19 cellular contexts compared by ENCODE assay signal in genomic region chr3:24529210-24529609, GRCh38. TPM values are rescaled to one million over a fixed set of nuclear protein-coding genes. Genes with fewer than 3 reads are reported as not detected.
DNase-seq lines count a peak whose midpoint lies in the region; ATAC-seq and TF ChIP-seq lines count a peak whose summit lies in the region.
"Had no signal": no experiment of that assay in that cellular context is flagged by ENCODE, and none has a peak within 500 bp of the region (broad histone marks: within the 10 kb centered on the region; RNA-seq: fewer than 3 reads in every experiment).

No MANE protein-coding gene starts in this region.

- TF ChIP-seq CTCF in OCI-LY3 (IDR thresholded peaks at IDR 0.05; ENCODE audit: low read depth, low read length) = 0 out of 2 replicates have a peak, but pooled peaks have one; percentile 16
- TF ChIP-seq CTCF in foreskin keratinocyte (conservative IDR thresholded peaks at IDR 0.05) = peak; percentile 14
- TF ChIP-seq CTCF in liver (IDR thresholded peaks at IDR 0.05; ENCODE audit: low read depth, low read length, missing input control) = peak; percentile 20

- ATAC-seq in foreskin keratinocyte (no peak), GM19395 (IDR thresholded peaks at IDR 0.05; ENCODE audit: unreplicated experiment) (no peak)
- ATAC-seq: A549; CD8-positive, alpha-beta T cell; GM12878; GM23338 had no signal

- H3K4me3 ChIP-seq in OCI-LY3 (ENCODE audit: low read length) (no peak overlapping the region), liver (ENCODE audit: low read depth in 1 of 3, low read length in 3 of 3) (no peak overlapping the region)
- H3K4me3 ChIP-seq: A549, GM12878, GM23338 had no signal

- DNase-seq in foreskin keratinocyte = no peak
- DNase-seq in UCSD-AML1 (lab: John Stamatoyannopoulos, UW; ENCODE audit: unreplicated experiment) = no peak
- no peak for DNase-seq in retina
- DNase-seq: 8988T; ACHN; C1 segment of cervical spinal cord; Caco-2; CD8-positive, alpha-beta T cell; DMS153; EL; GDM1; H9; HFFc6 had no signal

- H3K27ac ChIP-seq in OCI-LY3 (ENCODE audit: low read length) = no peak overlapping the region
- no peak overlapping the region for H3K27ac ChIP-seq in foreskin keratinocyte
- H3K27ac ChIP-seq in liver (ENCODE audit: low read depth in 1 of 2, low read length in 2 of 2) = no peak overlapping the region
- H3K27ac ChIP-seq: A549 had no signal

- H3K9me3 ChIP-seq in OCI-LY3 (ENCODE audit: insufficient read depth, low read length) (no peaks in the 10 kb centered on the region), liver (ENCODE audit: control insufficient read depth in 4 of 4, low read length in 3 of 4) (no peaks in the 10 kb centered on the region)
- H3K9me3 ChIP-seq: A549, Caco-2 had no signal

- TF ChIP-seq RAD21 in liver (IDR thresholded peaks at IDR 0.05) = peak; percentile 66 to 70

- H3K36me3 ChIP-seq in OCI-LY3 (replicated peaks; ENCODE audit: low read depth, low read length) = no peaks in the 10 kb centered on the region
- H3K36me3 ChIP-seq in liver (ENCODE audit: control insufficient read depth in 4 of 4, insufficient read depth in 3 of 4, low read depth in 1 of 4, low read length in 3 of 4) = no peaks in the 10 kb centered on the region

- H3K9ac ChIP-seq in OCI-LY3 (ENCODE audit: low read length) (no peak overlapping the region), liver (ENCODE audit: low read depth in 1 of 2, low read length in 2 of 2) (no peak overlapping the region)

- H3K27me3 ChIP-seq in OCI-LY3 (ENCODE audit: low read depth, low read length) (peaks cover 30% of the 10 kb centered on the region), foreskin keratinocyte (no peaks in the 10 kb centered on the region), liver (ENCODE audit: control insufficient read depth in 4 of 4, insufficient read depth in 4 of 4, low read length in 3 of 4) (no peaks in the 10 kb centered on the region)

- no peaks in the 10 kb centered on the region for H3K79me2 ChIP-seq in OCI-LY3 (ENCODE audit: low read length)

- H3K4me1 ChIP-seq in OCI-LY3 (ENCODE audit: low read length) (peaks cover 3% of the 10 kb centered on the region; the same call in 1 of the 2 replicates), foreskin keratinocyte (peaks cover 6% of the 10 kb centered on the region), liver (ENCODE audit: control insufficient read depth in 4 of 4, insufficient read depth in 4 of 4, low read length in 3 of 4) (peaks cover 2 to 8% (median 8%) of the 10 kb centered on the region in 4 donors)

- no peak overlapping the region for H2AFZ ChIP-seq in OCI-LY3 (ENCODE audit: low read depth, low read length)
- H2AFZ ChIP-seq: GM23338 had no signal

- no peak overlapping the region for H3K4me2 ChIP-seq in OCI-LY3 (ENCODE audit: low read length)
- H3K4me2 ChIP-seq: A549, GM23338 had no signal

- H4K20me1 ChIP-seq in OCI-LY3 (ENCODE audit: insufficient read depth, low read length) = no peaks in the 10 kb centered on the region

TF ChIP-seq in liver, 16 proteins besides CTCF, POLR2A, EP300 and RAD21:
- TF ChIP-seq EGR1 (IDR thresholded peaks at IDR 0.05; ENCODE audit: low read depth in 2 of 2) (no peak), YY1 (IDR thresholded peaks at IDR 0.05) (no peak), NR2F2 (IDR thresholded peaks at IDR 0.05) (no peak)
- TF ChIP-seq, protein P1, sequence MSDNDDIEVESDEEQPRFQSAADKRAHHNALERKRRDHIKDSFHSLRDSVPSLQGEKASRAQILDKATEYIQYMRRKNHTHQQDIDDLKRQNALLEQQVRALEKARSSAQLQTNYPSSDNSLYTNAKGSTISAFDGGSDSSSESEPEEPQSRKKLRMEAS (IDR thresholded peaks at IDR 0.05) = no peak

RNA-seq across cellular contexts. Expression of gene THRB, which starts 34.6 kb away (rescaled TPM):
- 3.1 and 3.9 TPM in 2 replicates for total RNA-seq in foreskin keratinocyte
- polyA plus RNA-seq in foreskin keratinocyte = 0.93 and 0.98 TPM in 2 replicates
- 10 to 100 TPM; 10.8 to 23.9 TPM for total RNA-seq in liver
- polyA plus RNA-seq in liver = 1 to 10 TPM; 5.9 to 7.8 TPM
- total RNA-seq: CD8-positive, alpha-beta T cell; HFFc6 had no signal
- polyA plus RNA-seq: GM12878 had no signal
